Comparison of ENCODE assay signal across 18 cellular contexts in the genomic region with DNA sequence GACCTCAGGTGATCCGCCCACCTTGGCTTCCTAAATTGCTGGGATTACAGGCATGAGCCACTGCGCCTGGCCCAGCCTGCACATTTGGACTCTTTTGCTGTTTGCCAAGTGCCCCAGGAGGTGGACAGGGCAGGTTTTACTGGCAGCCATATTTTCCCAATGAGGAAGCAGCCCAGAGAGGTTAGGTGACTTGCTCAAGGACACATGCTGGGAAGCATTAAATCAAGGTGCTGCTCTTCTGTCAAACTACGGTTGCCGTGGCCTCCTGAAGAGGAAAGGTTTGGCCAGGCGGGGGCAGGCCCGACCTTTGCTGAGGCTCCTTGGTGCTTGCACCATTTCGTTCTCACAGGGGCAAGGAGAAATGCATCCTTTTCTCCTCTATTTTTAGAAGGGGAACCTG. TPM values are rescaled to one million over a fixed set of nuclear protein-coding genes. Genes with fewer than 3 reads are reported as not detected.
DNase-seq lines count a peak whose midpoint lies in the region; ATAC-seq and TF ChIP-seq lines count a peak whose summit lies in the region.
"Had no signal": no experiment of that assay in that cellular context is flagged by ENCODE, and none has a peak within 500 bp of the region (broad histone marks: within the 10 kb centered on the region; RNA-seq: fewer than 3 reads in every experiment).

No MANE protein-coding gene starts in this region.

- H3K4me1 Mint-ChIP-seq in activated naive CD8-positive, alpha-beta T cell (ENCODE audit: low read depth), result peaks cover 67% of the 10 kb centered on the region
- H3K4me1 Mint-ChIP-seq in activated naive CD8-positive, alpha-beta T cell treated with anti-CD3 and anti-CD28 coated beads for 36 hours, result peaks cover 68% of the 10 kb centered on the region
- peaks cover 76% of the 10 kb centered on the region for H3K4me1 Mint-ChIP-seq in activated naive CD8-positive, alpha-beta T cell treated with anti-CD3 and anti-CD28 coated beads, Interleukin-2, amount 50 U/mL, for 24 hours

- H3K9me2 ChIP-seq in MM.1S (replicated peaks; ENCODE audit: insufficient read depth, low read length), result no peaks in the 10 kb centered on the region

- no peak for DNase-seq in activated naive CD8-positive, alpha-beta T cell treated with anti-CD3 and anti-CD28 coated beads for 36 hours
- DNase-seq in MM.1S, result no peak
- DNase-seq in activated naive CD8-positive, alpha-beta T cell treated with anti-CD3 and anti-CD28 coated beads, Interleukin-2, amount 50 U/mL, for 24 hours, result no peak
- DNase-seq in DMS79 treated with DMSO at 0.1 percent for 48 hours (lab: John Stamatoyannopoulos, UW), result no peak
- no peak for DNase-seq in aorta
- DNase-seq in mucosa of descending colon, result no peak
- DNase-seq: activated CD4-positive, alpha-beta T cell treated with anti-CD3 and anti-CD28 coated beads for 1 hour; colonic mucosa; esophagus squamous epithelium; heart right ventricle; NCI-H1092; posterior cingulate gyrus; T-helper 1 cell had no signal

- WGBS in aorta, 2 donors, result 55 to 68% methylated on average over 7 of the region's 7 CpGs

- H3K27me3 Mint-ChIP-seq in activated naive CD8-positive, alpha-beta T cell, result no peaks in the 10 kb centered on the region
- H3K27me3 Mint-ChIP-seq in activated naive CD8-positive, alpha-beta T cell treated with anti-CD3 and anti-CD28 coated beads for 36 hours, result no peaks in the 10 kb centered on the region
- H3K27me3 Mint-ChIP-seq in activated naive CD8-positive, alpha-beta T cell treated with anti-CD3 and anti-CD28 coated beads, Interleukin-2, amount 50 U/mL, for 24 hours, result no peaks in the 10 kb centered on the region
- H3K27me3 Mint-ChIP-seq: B cell had no signal

- peaks cover 11% of the 10 kb centered on the region for H3K36me3 Mint-ChIP-seq in activated naive CD8-positive, alpha-beta T cell
- peaks cover 47% of the 10 kb centered on the region for H3K36me3 Mint-ChIP-seq in activated naive CD8-positive, alpha-beta T cell treated with anti-CD3 and anti-CD28 coated beads for 36 hours
- H3K36me3 Mint-ChIP-seq in activated naive CD8-positive, alpha-beta T cell treated with anti-CD3 and anti-CD28 coated beads, Interleukin-2, amount 50 U/mL, for 24 hours (ENCODE audit: low read depth), result peaks cover 40% of the 10 kb centered on the region

- no peaks in the 10 kb centered on the region for H3K36me3 ChIP-seq in MM.1S (replicated peaks; ENCODE audit: insufficient read depth, low read length)
- H3K36me3 ChIP-seq in aorta (ENCODE audit: control insufficient read depth in 1 of 2, insufficient read depth in 2 of 2, low read length in 1 of 2), result no peaks in the 10 kb centered on the region
- no peaks in the 10 kb centered on the region for H3K36me3 ChIP-seq in mucosa of descending colon (ENCODE audit: low read depth)

- H3K4me3 Mint-ChIP-seq in activated naive CD8-positive, alpha-beta T cell, result no peak overlapping the region
- no peak overlapping the region for H3K4me3 Mint-ChIP-seq in activated naive CD8-positive, alpha-beta T cell treated with anti-CD3 and anti-CD28 coated beads for 36 hours
- H3K4me3 Mint-ChIP-seq in activated naive CD8-positive, alpha-beta T cell treated with anti-CD3 and anti-CD28 coated beads, Interleukin-2, amount 50 U/mL, for 24 hours, result no peak overlapping the region
- H3K4me3 Mint-ChIP-seq: activated T-helper 1 cell treated with anti-CD3 and anti-CD28 coated beads, Interleukin-12 subunit alpha, Interleukin-12 subunit beta, Interleukin-2, Interleukin-4 antibody, amounts not matched to agents 30 ng/mL and 10 ng/mL and 1 ng/mL, durations not matched to agents 14 hours and 24 hours and 36 hours; B cell had no signal

- no peak overlapping the region for H3K9ac ChIP-seq in MM.1S (ENCODE audit: low read length)

- peak overlapping the region; percentile 46 for H3K27ac Mint-ChIP-seq in activated naive CD8-positive, alpha-beta T cell
- H3K27ac Mint-ChIP-seq in activated naive CD8-positive, alpha-beta T cell treated with anti-CD3 and anti-CD28 coated beads for 36 hours, result no peak overlapping the region
- peak overlapping the region; percentile 45 for H3K27ac Mint-ChIP-seq in activated naive CD8-positive, alpha-beta T cell treated with anti-CD3 and anti-CD28 coated beads, Interleukin-2, amount 50 U/mL, for 24 hours
- H3K27ac Mint-ChIP-seq: activated T-helper 1 cell treated with anti-CD3 and anti-CD28 coated beads, Interleukin-12 subunit alpha, Interleukin-12 subunit beta, Interleukin-2, Interleukin-4 antibody, amounts not matched to agents 30 ng/mL and 10 ng/mL and 1 ng/mL, durations not matched to agents 14 hours and 24 hours and 36 hours had no signal

- TF ChIP-seq CTCF in MM.1S (IDR thresholded peaks at IDR 0.05; ENCODE audit: low read length), result peak; percentile 12; the same call in 1 of the 2 replicates
- no peak for TF ChIP-seq CTCF in mucosa of descending colon (IDR thresholded peaks at IDR 0.05)

- no peak overlapping the region for H2AFZ ChIP-seq in MM.1S (ENCODE audit: low read length)

- H4K20me1 ChIP-seq in MM.1S (ENCODE audit: insufficient read depth, low read length), result no peaks in the 10 kb centered on the region

- no peak overlapping the region for H3K4me2 ChIP-seq in MM.1S (ENCODE audit: low read depth, low read length)

- H3K4me1 ChIP-seq in MM.1S (ENCODE audit: low read length) (peaks cover 40% of the 10 kb centered on the region), aorta (ENCODE audit: control insufficient read depth in 1 of 2, insufficient read depth in 2 of 2, low read length in 2 of 2) (no peaks in the 10 kb centered on the region), mucosa of descending colon (ENCODE audit: low read depth) (peaks cover 15% of the 10 kb centered on the region)

- H3K27me3 ChIP-seq in MM.1S (replicated peaks; ENCODE audit: insufficient read depth, low read length) (no peaks in the 10 kb centered on the region), aorta (ENCODE audit: control insufficient read depth in 1 of 2, insufficient read depth in 2 of 2, low read length in 1 of 2) (no peaks in the 10 kb centered on the region)
- H3K27me3 ChIP-seq: ascending aorta, colonic mucosa, esophagus squamous epithelium, heart right ventricle had no signal

- H3K4me3 ChIP-seq in MM.1S (ENCODE audit: low read length), result no peak overlapping the region
- H3K4me3 ChIP-seq in aorta (ENCODE audit: low read length in 2 of 2), result no peak overlapping the region
- H3K4me3 ChIP-seq in mucosa of descending colon, result no peak overlapping the region
- H3K4me3 ChIP-seq: ascending aorta, colonic mucosa, esophagus squamous epithelium, heart right ventricle had no signal

- no peaks in the 10 kb centered on the region for H3K9me3 Mint-ChIP-seq in activated naive CD8-positive, alpha-beta T cell (ENCODE audit: low read depth)
- no peaks in the 10 kb centered on the region for H3K9me3 Mint-ChIP-seq in activated naive CD8-positive, alpha-beta T cell treated with anti-CD3 and anti-CD28 coated beads for 36 hours
- H3K9me3 Mint-ChIP-seq in activated naive CD8-positive, alpha-beta T cell treated with anti-CD3 and anti-CD28 coated beads, Interleukin-2, amount 50 U/mL, for 24 hours, result no peaks in the 10 kb centered on the region
- H3K9me3 Mint-ChIP-seq: activated T-helper 1 cell treated with anti-CD3 and anti-CD28 coated beads, Interleukin-12 subunit alpha, Interleukin-12 subunit beta, Interleukin-2, Interleukin-4 antibody, amounts not matched to agents 30 ng/mL and 10 ng/mL and 1 ng/mL, durations not matched to agents 14 hours and 24 hours and 36 hours had no signal

- H3K9me3 ChIP-seq in MM.1S (replicated peaks; ENCODE audit: insufficient read depth, low read length) (no peaks in the 10 kb centered on the region), aorta (ENCODE audit: control insufficient read depth, low read length) (no peaks in the 10 kb centered on the region), mucosa of descending colon (no peaks in the 10 kb centered on the region)
- H3K9me3 ChIP-seq: ascending aorta, colonic mucosa, esophagus squamous epithelium, heart right ventricle had no signal

- H3K27ac ChIP-seq in MM.1S (ENCODE audit: low read length), result no peak overlapping the region
- no peak overlapping the region for H3K27ac ChIP-seq in aorta (ENCODE audit: low read depth in 1 of 2, low read length in 2 of 2)
- H3K27ac ChIP-seq: colonic mucosa, esophagus squamous epithelium, heart right ventricle had no signal

- ATAC-seq in activated naive CD8-positive, alpha-beta T cell treated with anti-CD3 and anti-CD28 coated beads, Interleukin-2, amount 50 U/mL, for 24 hours, result no peak
- no peak for ATAC-seq in HG03095 (IDR thresholded peaks at IDR 0.05; ENCODE audit: unreplicated experiment)
- ATAC-seq in aorta (ENCODE audit: low FRiP score), result no peak
- ATAC-seq in mucosa of descending colon, result no peak
- ATAC-seq: heart right ventricle had no signal

- no peaks in the 10 kb centered on the region for H3K79me2 ChIP-seq in MM.1S (ENCODE audit: low read length)

- intact Hi-C loops in aorta (cut with DNase I) (loop anchor here in 1 of 2 donors (10.0 kb wide), 1 partner anchor 227 kb away; no protein-coding TSS in a partner anchor), mucosa of descending colon (cut with DNase I, micrococcal nuclease) (no loop called here)

- peaks cover 21% of the 10 kb centered on the region for H3F3A ChIP-seq in MM.1S (ENCODE audit: insufficient read depth, low read length)

RNA-seq across cellular contexts. Expression of a gene that starts 44.0 kb away (rescaled TPM):
- 10 to 100 TPM; 90.7 to 92.2 TPM for total RNA-seq in activated naive CD8-positive, alpha-beta T cell treated with anti-CD3 and anti-CD28 coated beads for 36 hours
- total RNA-seq in aorta, result 10 to 100 TPM; 32.5 to 48.2 TPM
- polyA plus RNA-seq in aorta, result 10 to 100 TPM in 1 of 2 donors, 1 to 10 TPM in 1; 9.4 to 11.6 TPM
- total RNA-seq in mucosa of descending colon, result 10 to 100 TPM; 31.2 to 50.8 (median 33.0) TPM
